In genomic region chr2:238720232-238720672, GRCh38 we compare ENCODE assay signal across 8 cellular contexts.
DNase-seq lines count a peak whose midpoint lies in the region; ATAC-seq and TF ChIP-seq lines count a peak whose summit lies in the region.

No MANE protein-coding gene starts in this region.

- H3K4me3 ChIP-seq in AG10803 (ENCODE audit: low read length) (no peak overlapping the region), H7 (ENCODE audit: insufficient read depth, low read depth, low read length) (no peak overlapping the region), OCI-LY1 (ENCODE audit: low read depth, low read length, poor library complexity, severe bottlenecking) (no peak overlapping the region)

- H3K4me3 Mint-ChIP-seq in activated naive CD8-positive, alpha-beta T cell treated with anti-CD3 and anti-CD28 coated beads, Interleukin-2, amount 50 U/mL, for 24 hours = no peak overlapping the region

- H3K9me2 ChIP-seq in OCI-LY1 (ENCODE audit: low read depth, low read length) = no peaks in the 10 kb centered on the region

- H3K27ac Mint-ChIP-seq in activated naive CD8-positive, alpha-beta T cell treated with anti-CD3 and anti-CD28 coated beads, Interleukin-2, amount 50 U/mL, for 24 hours = no peak overlapping the region

- peaks cover 46% of the 10 kb centered on the region for H3K27me3 Mint-ChIP-seq in activated naive CD8-positive, alpha-beta T cell treated with anti-CD3 and anti-CD28 coated beads, Interleukin-2, amount 50 U/mL, for 24 hours

- no peak overlapping the region for H2AFZ ChIP-seq in OCI-LY1 (ENCODE audit: low read length)

- H3K79me2 ChIP-seq in OCI-LY1 (ENCODE audit: insufficient read depth, low read length) = no peaks in the 10 kb centered on the region

- no peak overlapping the region for H3K4me2 ChIP-seq in OCI-LY1 (ENCODE audit: low read length)

- no peaks in the 10 kb centered on the region for H3K27me3 ChIP-seq in H7 (ENCODE audit: control insufficient read depth, insufficient read depth, low read length)
- no peaks in the 10 kb centered on the region for H3K27me3 ChIP-seq in OCI-LY1 (ENCODE audit: insufficient read depth, low read length)

- H3K9me3 Mint-ChIP-seq in activated naive CD8-positive, alpha-beta T cell treated with anti-CD3 and anti-CD28 coated beads, Interleukin-2, amount 50 U/mL, for 24 hours = peaks cover 3% of the 10 kb centered on the region

- H3K36me3 Mint-ChIP-seq in activated naive CD8-positive, alpha-beta T cell treated with anti-CD3 and anti-CD28 coated beads, Interleukin-2, amount 50 U/mL, for 24 hours (ENCODE audit: low read depth) = no peaks in the 10 kb centered on the region

- H3F3A ChIP-seq in OCI-LY1 (ENCODE audit: insufficient read depth, low read length) = no peaks in the 10 kb centered on the region

- H3K36me3 ChIP-seq in H7 (replicated peaks; ENCODE audit: control insufficient read depth, insufficient read depth, low read length) (no peaks in the 10 kb centered on the region), OCI-LY1 (ENCODE audit: insufficient read depth, low read length) (no peaks in the 10 kb centered on the region)

- no peak overlapping the region for H3K27ac ChIP-seq in OCI-LY1 (ENCODE audit: low read depth, low read length, poor library complexity, severe bottlenecking)

- H4K20me1 ChIP-seq in OCI-LY1 (ENCODE audit: insufficient read depth, low read length) = no peaks in the 10 kb centered on the region

- peak; percentile 64 for TF ChIP-seq CTCF in AG10803 (conservative IDR thresholded peaks at IDR 0.05; ENCODE audit: low read length)
- TF ChIP-seq CTCF in OCI-LY1 (IDR thresholded peaks at IDR 0.05; ENCODE audit: low read length) = peak; percentile 90

- H3K9ac ChIP-seq in OCI-LY1 (ENCODE audit: low read length) = no peak overlapping the region

- DNase-seq in AG10803 (ENCODE audit: low read depth) (peak; percentile 52), H7 (peak; percentile 93), iPS-NIHi7 (ENCODE audit: extremely low spot score) (peak; percentile 93), NCI-H128 (lab: John Stamatoyannopoulos, UW; ENCODE audit: unreplicated experiment) (no peak)
- peak; percentile 70 for DNase-seq in activated naive CD8-positive, alpha-beta T cell treated with anti-CD3 and anti-CD28 coated beads, Interleukin-2, amount 50 U/mL, for 24 hours
- DNase-seq in stimulated activated CD8-positive, alpha-beta memory T cell treated with anti-CD3 and anti-CD28 coated beads, Interleukin-12 subunit alpha, Interleukin-12 subunit beta, amount 100 ng/mL, for 1 hour (ENCODE audit: low read depth) = peak; percentile 12

- H3K4me1 Mint-ChIP-seq in activated naive CD8-positive, alpha-beta T cell treated with anti-CD3 and anti-CD28 coated beads, Interleukin-2, amount 50 U/mL, for 24 hours = no peaks in the 10 kb centered on the region

- no peaks in the 10 kb centered on the region for H3K4me1 ChIP-seq in OCI-LY1 (ENCODE audit: insufficient read depth, low read length, severe bottlenecking)

- ATAC-seq in activated naive CD8-positive, alpha-beta T cell treated with anti-CD3 and anti-CD28 coated beads, Interleukin-2, amount 50 U/mL, for 24 hours = peak; percentile 40
- ATAC-seq in GM21367 (IDR thresholded peaks at IDR 0.05; ENCODE audit: unreplicated experiment) = no peak

- no peaks in the 10 kb centered on the region for H3K9me3 ChIP-seq in OCI-LY1 (ENCODE audit: low read length)
